In the genomic region with DNA sequence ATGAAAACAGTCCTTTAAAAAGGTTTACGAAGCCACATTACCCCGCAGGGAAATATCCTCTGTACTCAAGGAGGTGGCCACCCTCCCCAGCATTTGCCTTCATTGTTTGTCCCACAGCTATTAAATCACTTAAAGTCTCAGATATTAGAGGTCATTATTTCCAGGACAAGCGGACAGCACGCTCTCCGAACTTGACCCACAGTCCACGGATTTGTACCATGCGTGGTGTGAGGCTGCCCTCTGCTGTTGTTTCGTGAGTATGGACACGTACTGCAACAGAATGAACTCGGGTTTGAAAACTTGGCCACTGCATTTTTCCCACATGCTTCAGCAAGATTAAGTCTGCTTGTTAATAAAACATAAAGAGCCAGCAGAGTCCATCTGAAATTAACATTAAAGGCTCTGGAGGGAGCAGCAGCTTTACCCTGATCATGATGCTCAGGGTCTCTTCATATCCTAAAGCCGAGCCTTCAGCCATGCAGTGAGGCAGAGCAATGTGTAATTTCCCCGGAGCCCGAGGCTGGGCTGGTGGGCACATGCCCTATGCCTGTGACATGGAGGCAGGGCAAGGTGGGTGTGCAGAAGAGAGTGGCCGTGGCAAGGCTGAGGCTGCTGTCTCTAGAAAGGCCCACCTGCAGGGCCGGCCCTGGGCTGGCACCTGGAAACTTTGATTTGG, we compare ENCODE assay signal across 8 cellular contexts. TPM values are rescaled to one million over a fixed set of nuclear protein-coding genes. Genes with fewer than 3 reads are reported as not detected.
DNase-seq lines count a peak whose midpoint lies in the region; ATAC-seq and TF ChIP-seq lines count a peak whose summit lies in the region.

No MANE protein-coding gene starts in this region.

- H3K4me3 Mint-ChIP-seq in neural crest cell = no peak overlapping the region

- CTCF ChIA-PET in GM10248 (lab: Yijun Ruan, JAX) = interaction anchor here (0.7 to 3.5 kb wide), 6 partner anchors 21 to 298 kb away, joined by 3 to 15 read pairs (median 5); partner anchors contain the start of gene TAF1C

- H3K36me3 Mint-ChIP-seq in neural crest cell (ENCODE audit: low read depth) = peaks cover 2% of the 10 kb centered on the region

- POLR2A ChIA-PET in GM10248 (lab: Yijun Ruan, JAX) = no interaction called here

- H3K4me2 ChIP-seq in fibroblast of lung (ENCODE audit: extremely low read depth, insufficient read depth, low read length) = no peak overlapping the region

- no peak overlapping the region for H3K27ac Mint-ChIP-seq in neural crest cell (ENCODE audit: unreplicated experiment)

- H4K20me1 ChIP-seq in fibroblast of lung (ENCODE audit: control insufficient read depth, extremely low read depth, insufficient read depth, low read length) = no peaks in the 10 kb centered on the region

- no peak overlapping the region for H3K9ac ChIP-seq in fibroblast of lung (ENCODE audit: insufficient read depth, low read length)

- no peak overlapping the region for H3K27ac ChIP-seq in fibroblast of lung (ENCODE audit: insufficient read depth, low read length)

- DNase-seq in AG08396 (ENCODE audit: low spot score) (peak; percentile 74), GM10248 (ENCODE audit: extremely low spot score) (no peak), SHP77 (lab: John Stamatoyannopoulos, UW) (peak; percentile 44 to 65), fibroblast of lung (ENCODE audit: low read depth in 2 of 2) (peak; percentile 41 to 73), neural crest cell (ENCODE audit: low read depth, low spot score) (peak; percentile 69)

- H3K27me3 Mint-ChIP-seq in neural crest cell (ENCODE audit: low read depth) = no peaks in the 10 kb centered on the region

- no peak overlapping the region for H2AFZ ChIP-seq in fibroblast of lung (ENCODE audit: low read length)

- H3K27me3 ChIP-seq in fibroblast of lung (ENCODE audit: control insufficient read depth, insufficient read depth, low read length) = no peaks in the 10 kb centered on the region

- no peak overlapping the region for H3K4me3 ChIP-seq in fibroblast of lung (replicated peaks in 1 of 4; ENCODE audit: control extremely low read depth in 1 of 4, insufficient read depth in 1 of 4, low read depth in 3 of 4, low read length in 4 of 4)

- H3K4me1 Mint-ChIP-seq in neural crest cell = peaks cover 4% of the 10 kb centered on the region

- H3K79me2 ChIP-seq in fibroblast of lung (ENCODE audit: control insufficient read depth, insufficient read depth, low read length) = no peaks in the 10 kb centered on the region

- peaks cover 22% of the 10 kb centered on the region for H3K36me3 ChIP-seq in fibroblast of lung (ENCODE audit: control insufficient read depth, insufficient read depth, low read length)

- H3K9me3 ChIP-seq in fibroblast of lung (ENCODE audit: control insufficient read depth, insufficient read depth, low read depth, low read length) = no peaks in the 10 kb centered on the region

- ATAC-seq in GM21381 (IDR thresholded peaks at IDR 0.05; ENCODE audit: unreplicated experiment) = no peak
- ATAC-seq in HG03175 (IDR thresholded peaks at IDR 0.05; ENCODE audit: unreplicated experiment) = no peak
- no peak for ATAC-seq in HG02588 (IDR thresholded peaks at IDR 0.05; ENCODE audit: unreplicated experiment)

- no peaks in the 10 kb centered on the region for H3K9me3 Mint-ChIP-seq in neural crest cell

- H3K4me1 ChIP-seq in fibroblast of lung (ENCODE audit: control insufficient read depth, extremely low read depth, insufficient read depth, low read length) = no peaks in the 10 kb centered on the region

- TF ChIP-seq CTCF in GM10248 (IDR thresholded peaks at IDR 0.05; ENCODE audit: control extremely low read depth, extremely low read depth, low read depth, missing control alignments) (peak; percentile 46), fibroblast of lung (conservative IDR thresholded peaks at IDR 0.05 in 1 of 2, IDR thresholded peaks at IDR 0.05 in 1 of 2; ENCODE audit: low read depth in 1 of 2, low read length in 2 of 2) (peak; percentile 82 to 84), neural crest cell (conservative IDR thresholded peaks at IDR 0.05) (peak; percentile 95)

RNA-seq across cellular contexts. Expression of gene MEAK7, which starts 19.7 kb away (rescaled TPM):
- total RNA-seq in fibroblast of lung (16.9 and 17.3 TPM in 2 replicates), neural crest cell (29.5 and 30.8 TPM in 2 replicates)
- polyA plus RNA-seq in fibroblast of lung = 19.6 and 23.4 TPM in 2 replicates
- polyA plus RNA-seq in fibroblast of lung (2012) = 23.0 and 23.9 TPM in 2 replicates
- 23.6 and 30.7 TPM in 2 replicates for polyA minus RNA-seq in fibroblast of lung (ENCODE audit: low replicate concordance)
